In genomic region chr5:159417170-159417569, GRCh38 we compare ENCODE assay signal across 40 cellular contexts.
"Had no signal": no experiment of that assay in that cellular context is flagged by ENCODE, and none has a peak within 500 bp of the region (broad histone marks: within the 10 kb centered on the region; RNA-seq: fewer than 3 reads in every experiment).

No MANE protein-coding gene starts in this region.

- H3K4me3 Mint-ChIP-seq: activated naive CD4-positive, alpha-beta T cell treated with anti-CD3 and anti-CD28 coated beads for 36 hours; activated naive CD4-positive, alpha-beta T cell treated with anti-CD3 and anti-CD28 coated beads, Interleukin-2, amount 10 ng/mL, durations not matched to agents 7 days and 5 days; activated naive CD4-positive, alpha-beta T cell treated with anti-CD3 and anti-CD28 coated beads, Interleukin-2, amount 50 U/mL, for 24 hours; activated naive CD8-positive, alpha-beta T cell; activated naive CD8-positive, alpha-beta T cell treated with anti-CD3 and anti-CD28 coated beads for 36 hours; activated naive CD8-positive, alpha-beta T cell treated with anti-CD3 and anti-CD28 coated beads, Interleukin-2, amount 10 ng/mL, durations not matched to agents 7 days and 5 days; activated naive CD8-positive, alpha-beta T cell treated with anti-CD3 and anti-CD28 coated beads, Interleukin-2, amount 50 U/mL, for 24 hours; activated T-cell treated with anti-CD3 and anti-CD28 coated beads, Interleukin-2, amount 50 U/mL, for 24 hours; activated T-cell treated with anti-CD3 and anti-CD28 coated beads, Interleukin-2, amount 50 U/mL, for 4 hours; activated T-cell treated with anti-CD3 and anti-CD28 coated beads, Interleukin-2, amount 50 U/mL, for 72 hours; activated T-helper 1 cell treated with anti-CD3 and anti-CD28 coated beads, Interleukin-12 subunit alpha, Interleukin-12 subunit beta, Interleukin-2, Interleukin-4 antibody, amounts not matched to agents 30 ng/mL and 10 ng/mL and 1 ng/mL, durations not matched to agents 14 hours and 24 hours and 36 hours; activated T-helper 17 cell treated with anti-CD3 and anti-CD28 coated beads, Interleukin-2, amount 50 U/mL, for 72 hours; brain; central memory CD8-positive, alpha-beta T cell had no signal

- H3K9me3 ChIP-seq: adrenal gland, ascending aorta, body of pancreas, breast epithelium had no signal

- H3K36me3 Mint-ChIP-seq: activated naive CD4-positive, alpha-beta T cell treated with anti-CD3 and anti-CD28 coated beads, Interleukin-2, amount 50 U/mL, for 24 hours; activated naive CD4-positive, alpha-beta T cell treated with anti-CD3 and anti-CD28 coated beads, Interleukin-2, amount 50 U/mL, for 72 hours; activated naive CD8-positive, alpha-beta T cell; activated naive CD8-positive, alpha-beta T cell treated with anti-CD3 and anti-CD28 coated beads for 36 hours; brain had no signal

- H3K27ac ChIP-seq: adrenal gland, ascending aorta, body of pancreas, brain microvascular endothelial cell, breast epithelium, cardiac muscle cell had no signal

- FAIRE-seq: astrocyte, bronchial epithelial cell had no signal

- H3K4me1 ChIP-seq: adrenal gland, ascending aorta, body of pancreas, breast epithelium had no signal

- H3K9me3 Mint-ChIP-seq: activated naive CD4-positive, alpha-beta T cell treated with anti-CD3 and anti-CD28 coated beads for 36 hours; activated naive CD4-positive, alpha-beta T cell treated with anti-CD3 and anti-CD28 coated beads, Interleukin-2, amount 50 U/mL, for 24 hours; activated naive CD4-positive, alpha-beta T cell treated with anti-CD3 and anti-CD28 coated beads, Interleukin-2, amount 50 U/mL, for 72 hours; activated naive CD8-positive, alpha-beta T cell treated with anti-CD3 and anti-CD28 coated beads, Interleukin-2, amount 10 ng/mL, durations not matched to agents 7 days and 5 days; activated naive CD8-positive, alpha-beta T cell treated with anti-CD3 and anti-CD28 coated beads, Interleukin-2, amount 50 U/mL, for 24 hours; activated T-cell treated with anti-CD3 and anti-CD28 coated beads, Interleukin-2, amount 50 U/mL, for 24 hours; activated T-cell treated with anti-CD3 and anti-CD28 coated beads, Interleukin-2, amount 50 U/mL, for 4 hours; activated T-helper 17 cell treated with anti-CD3 and anti-CD28 coated beads, Interleukin-2, amount 50 U/mL, for 72 hours; activated T-helper 2 cell treated with anti-CD3 and anti-CD28 coated beads, Interferon-gamma antibody, Interleukin-2, Interleukin-4, amounts not matched to agents 10 μg/mL and 5 μg/mL and 100 μg/mL, durations not matched to agents 14 hours and 24 hours and 36 hours; brain; central memory CD8-positive, alpha-beta T cell had no signal

- ATAC-seq: activated naive CD4-positive, alpha-beta T cell treated with anti-CD3 and anti-CD28 coated beads, Interleukin-2, amount 50 U/mL, for 72 hours; activated naive CD8-positive, alpha-beta T cell treated with anti-CD3 and anti-CD28 coated beads, Interleukin-2, amount 50 U/mL, for 24 hours; activated T-cell treated with anti-CD3 and anti-CD28 coated beads, Interleukin-2, amount 50 U/mL, for 4 hours; activated T-cell treated with anti-CD3 and anti-CD28 coated beads, Interleukin-2, amount 50 U/mL, for 72 hours; activated T-helper 17 cell treated with anti-CD3 and anti-CD28 coated beads, Interleukin-2, amount 50 U/mL, for 72 hours; body of pancreas had no signal

- H3K27ac Mint-ChIP-seq: activated naive CD4-positive, alpha-beta T cell treated with anti-CD3 and anti-CD28 coated beads for 36 hours; activated naive CD4-positive, alpha-beta T cell treated with anti-CD3 and anti-CD28 coated beads, Interleukin-2, amount 10 ng/mL, durations not matched to agents 7 days and 5 days; activated naive CD4-positive, alpha-beta T cell treated with anti-CD3 and anti-CD28 coated beads, Interleukin-2, amount 50 U/mL, for 24 hours; activated naive CD4-positive, alpha-beta T cell treated with anti-CD3 and anti-CD28 coated beads, Interleukin-2, amount 50 U/mL, for 72 hours; activated naive CD8-positive, alpha-beta T cell; activated naive CD8-positive, alpha-beta T cell treated with anti-CD3 and anti-CD28 coated beads for 36 hours; activated naive CD8-positive, alpha-beta T cell treated with anti-CD3 and anti-CD28 coated beads, Interleukin-2, amount 10 ng/mL, durations not matched to agents 7 days and 5 days; activated naive CD8-positive, alpha-beta T cell treated with anti-CD3 and anti-CD28 coated beads, Interleukin-2, amount 50 U/mL, for 24 hours; activated T-cell treated with anti-CD3 and anti-CD28 coated beads, Interleukin-2, amount 50 U/mL, for 24 hours; activated T-cell treated with anti-CD3 and anti-CD28 coated beads, Interleukin-2, amount 50 U/mL, for 72 hours; activated T-helper 1 cell treated with anti-CD3 and anti-CD28 coated beads, Interleukin-12 subunit alpha, Interleukin-12 subunit beta, Interleukin-2, Interleukin-4 antibody, amounts not matched to agents 30 ng/mL and 10 ng/mL and 1 ng/mL, durations not matched to agents 14 hours and 24 hours and 36 hours; activated T-helper 17 cell treated with anti-CD3 and anti-CD28 coated beads, Interleukin-2, amount 50 U/mL, for 72 hours; activated T-helper 2 cell treated with anti-CD3 and anti-CD28 coated beads, Interferon-gamma antibody, Interleukin-2, Interleukin-4, amounts not matched to agents 10 μg/mL and 5 μg/mL and 100 μg/mL, durations not matched to agents 14 hours and 24 hours and 36 hours; brain had no signal

- H3K4me3 ChIP-seq: adrenal gland, ascending aorta, body of pancreas, breast epithelium, cardiac muscle cell had no signal

- H3K27me3 Mint-ChIP-seq: activated naive CD4-positive, alpha-beta T cell treated with anti-CD3 and anti-CD28 coated beads, Interleukin-2, amount 50 U/mL, for 24 hours; activated naive CD8-positive, alpha-beta T cell; activated naive CD8-positive, alpha-beta T cell treated with anti-CD3 and anti-CD28 coated beads for 36 hours; activated naive CD8-positive, alpha-beta T cell treated with anti-CD3 and anti-CD28 coated beads, Interleukin-2, amount 10 ng/mL, durations not matched to agents 7 days and 5 days; activated naive CD8-positive, alpha-beta T cell treated with anti-CD3 and anti-CD28 coated beads, Interleukin-2, amount 50 U/mL, for 24 hours; activated T-cell treated with anti-CD3 and anti-CD28 coated beads, Interleukin-2, amount 50 U/mL, for 24 hours; activated T-helper 17 cell treated with anti-CD3 and anti-CD28 coated beads, Interleukin-2, amount 50 U/mL, for 72 hours; brain; central memory CD8-positive, alpha-beta T cell had no signal

- H3K27me3 ChIP-seq: adrenal gland, ascending aorta, body of pancreas, brain microvascular endothelial cell, breast epithelium, cardiac muscle cell had no signal

- DNase-seq: activated effector memory CD4-positive, alpha-beta T cell treated with anti-CD3 and anti-CD28 coated beads, Interleukin-2, amount 50 U/mL, for 16 hours; activated effector memory CD4-positive, alpha-beta T cell treated with Interleukin-2 at 50 U/mL for 16 hours; activated gamma-delta T cell; activated gamma-delta T cell treated with Interleukin-2 at 50 U/mL for 16 hours; activated naive CD4-positive, alpha-beta T cell; activated naive CD4-positive, alpha-beta T cell treated with anti-CD3 and anti-CD28 coated beads for 36 hours; activated naive CD4-positive, alpha-beta T cell treated with anti-CD3 and anti-CD28 coated beads, Interleukin-2, amount 10 ng/mL, durations not matched to agents 7 days and 5 days; activated naive CD4-positive, alpha-beta T cell treated with anti-CD3 and anti-CD28 coated beads, Interleukin-2, amount 50 U/mL, for 16 hours; activated naive CD4-positive, alpha-beta T cell treated with Interleukin-2 at 50 U/mL for 16 hours; activated naive CD8-positive, alpha-beta T cell treated with anti-CD3 and anti-CD28 coated beads for 36 hours; activated naive CD8-positive, alpha-beta T cell treated with anti-CD3 and anti-CD28 coated beads, Interleukin-2, amount 10 ng/mL, durations not matched to agents 7 days and 5 days; activated naive CD8-positive, alpha-beta T cell treated with anti-CD3 and anti-CD28 coated beads, Interleukin-2, amount 50 U/mL, for 24 hours; activated T-cell treated with anti-CD3 and anti-CD28 coated beads, Interleukin-2, amount 50 U/mL, for 1 hour; activated T-cell treated with anti-CD3 and anti-CD28 coated beads, Interleukin-2, amount 50 U/mL, for 24 hours; activated T-cell treated with anti-CD3 and anti-CD28 coated beads, Interleukin-2, amount 50 U/mL, for 4 hours; activated T-cell treated with anti-CD3 and anti-CD28 coated beads, Interleukin-2, amount 50 U/mL, for 48 hours; activated T-cell treated with anti-CD3 and anti-CD28 coated beads, Interleukin-2, amount 50 U/mL, for 72 hours; adrenal gland; amniotic stem cell; amygdala; anterior cingulate cortex; aorta; body of pancreas; brain microvascular endothelial cell; caudate nucleus; central memory CD4-positive, alpha-beta T cell; cerebellar nuclear complex had no signal

- H3K36me3 ChIP-seq: adrenal gland, ascending aorta, brain microvascular endothelial cell, breast epithelium, cardiac muscle cell had no signal
